ENCODE assay signal across 12 cellular contexts in genomic region chr2:131331000-131331399, GRCh38. TPM values are rescaled to one million over a fixed set of nuclear protein-coding genes. Genes with fewer than 3 reads are reported as not detected.
A peak's percentile ranks its signal among the peaks of the same experiment; 100 is the strongest.
DNase-seq lines count a peak whose midpoint lies in the region; ATAC-seq and TF ChIP-seq lines count a peak whose summit lies in the region.
"Not testable (repeated sequence)": the region's sequence is repeated elsewhere in the genome, so short reads cannot be mapped to it uniquely, and the experiment has no call there.
"Had no signal": no experiment of that assay in that cellular context is flagged by ENCODE, and none has a peak within 500 bp of the region (broad histone marks: within the 10 kb centered on the region; RNA-seq: fewer than 3 reads in every experiment).

No MANE protein-coding gene starts in this region.

- not testable (repeated sequence) for H3K4ac ChIP-seq in neuronal stem cell (ENCODE audit: low read length)

- H2AFZ ChIP-seq in neuronal stem cell (ENCODE audit: low read length) = not testable (repeated sequence)

- DNase-seq in DMS53 (lab: John Stamatoyannopoulos, UW) = peak; percentile 53
- peak; percentile 28 for DNase-seq in NCI-H1105 (lab: John Stamatoyannopoulos, UW)
- DNase-seq in NT2/D1 (ENCODE audit: low read depth, low spot score) = peak; percentile 13
- DNase-seq in activated T-cell treated with anti-CD3 and anti-CD28 coated beads, Interleukin-2, amount 50 U/mL, for 4 hours; stimulated activated naive B cell treated with anti-CD40 and anti-IgM and Interleukin-4, amounts not matched to agents 10 μg/mL and 1 μg/mL and 100 μg/mL, for 72 hours: not testable (repeated sequence)
- peak; percentile 13 for DNase-seq in epithelial cell of esophagus (ENCODE audit: low read depth)
- peak; percentile 15 for DNase-seq in neuronal stem cell (ENCODE audit: low spot score)

- H3K4me2 ChIP-seq in neuronal stem cell (ENCODE audit: insufficient read depth, low read length, poor library complexity, severe bottlenecking) = not testable (repeated sequence)

- H4K91ac ChIP-seq in neuronal stem cell (ENCODE audit: low read depth, low read length, poor library complexity) = not testable (repeated sequence)

- not testable (repeated sequence) for H4K8ac ChIP-seq in neuronal stem cell (ENCODE audit: low read depth, low read length)

- not testable (repeated sequence) for H2BK5ac ChIP-seq in neuronal stem cell (ENCODE audit: low read length)

- H2BK15ac ChIP-seq in neuronal stem cell (ENCODE audit: low read length) = not testable (repeated sequence)

- not testable (repeated sequence) for H3K18ac ChIP-seq in neuronal stem cell (ENCODE audit: low read length)

- H3K4me1 ChIP-seq in NT2/D1 (ENCODE audit: insufficient read depth, insufficient read length); iPS-20b (ENCODE audit: insufficient read depth, low read length); neuronal stem cell (ENCODE audit: control insufficient read depth in 2 of 2, insufficient read depth in 1 of 2, low read depth in 1 of 2, low read length in 2 of 2): not testable (repeated sequence)

- not testable (repeated sequence) for H3K27ac Mint-ChIP-seq in stimulated activated naive B cell treated with anti-CD40 and anti-IgM and Interleukin-4, amounts not matched to agents 10 μg/mL and 1 μg/mL and 100 μg/mL, for 72 hours

- H3K9me3 Mint-ChIP-seq in activated T-cell treated with anti-CD3 and anti-CD28 coated beads, Interleukin-2, amount 50 U/mL, for 4 hours; stimulated activated naive B cell treated with anti-CD40 and anti-IgM and Interleukin-4, amounts not matched to agents 10 μg/mL and 1 μg/mL and 100 μg/mL, for 72 hours: not testable (repeated sequence)

- H3K79me1 ChIP-seq in neuronal stem cell (ENCODE audit: low read depth, low read length) = not testable (repeated sequence)

- not testable (repeated sequence) for H3K4me1 Mint-ChIP-seq in activated T-cell treated with anti-CD3 and anti-CD28 coated beads, Interleukin-2, amount 50 U/mL, for 4 hours (ENCODE audit: low read depth); stimulated activated naive B cell treated with anti-CD40 and anti-IgM and Interleukin-4, amounts not matched to agents 10 μg/mL and 1 μg/mL and 100 μg/mL, for 72 hours

- H3K27me3 ChIP-seq in NT2/D1 (ENCODE audit: insufficient read depth, insufficient read length) (peaks cover 13% of the 10 kb centered on the region), iPS-20b (ENCODE audit: insufficient read depth, low read length) (peaks cover 18% of the 10 kb centered on the region), neuronal stem cell (ENCODE audit: control insufficient read depth in 3 of 3, insufficient read depth in 3 of 3, low read depth in 1 of 3, low read length in 3 of 3) (peaks cover 0 to 22% (median 0%) of the 10 kb centered on the region in 3 experiments)

- not testable (repeated sequence) for H2BK120ac ChIP-seq in neuronal stem cell (ENCODE audit: low read depth, low read length)

- no CpG with 5 or more reads among the region's 43 CpGs for WGBS in neuronal stem cell (ENCODE audit: extremely low coverage in 2 of 2, insufficient read length in 2 of 2, insufficient replicate concordance in 1 of 2), 2 donors

- not testable (repeated sequence) for H3K14ac ChIP-seq in neuronal stem cell (ENCODE audit: low read length)

- H3K23ac ChIP-seq in neuronal stem cell (ENCODE audit: low read depth, low read length, poor library complexity) = not testable (repeated sequence)

- not testable (repeated sequence) for H3K9me3 ChIP-seq in NT2/D1 (ENCODE audit: insufficient read depth, low read length); iPS-20b (ENCODE audit: insufficient read depth, low read depth, low read length); neuronal stem cell (replicated peaks in 1 of 2; ENCODE audit: control insufficient read depth in 2 of 2, insufficient read depth in 1 of 2, low read depth in 1 of 2, low read length in 2 of 2)

- ATAC-seq in activated T-cell treated with anti-CD3 and anti-CD28 coated beads, Interleukin-2, amount 50 U/mL, for 4 hours = peak; percentile 40 to 48
- peak; percentile 27 to 33 for ATAC-seq in stimulated activated naive B cell treated with anti-CD40 and anti-IgM and Interleukin-4, amounts not matched to agents 10 μg/mL and 1 μg/mL and 100 μg/mL, for 72 hours (replicated peaks)

- not testable (repeated sequence) for H3K4me3 Mint-ChIP-seq in activated T-cell treated with anti-CD3 and anti-CD28 coated beads, Interleukin-2, amount 50 U/mL, for 4 hours; stimulated activated naive B cell treated with anti-CD40 and anti-IgM and Interleukin-4, amounts not matched to agents 10 μg/mL and 1 μg/mL and 100 μg/mL, for 72 hours

- not testable (repeated sequence) for H3K9ac ChIP-seq in NT2/D1 (ENCODE audit: insufficient read length, low read depth); iPS-20b (ENCODE audit: low read depth, low read length); neuronal stem cell (ENCODE audit: low read depth, low read length, poor library complexity)

- H2AK5ac ChIP-seq in neuronal stem cell (ENCODE audit: low read depth, low read length) = not testable (repeated sequence)

- not testable (repeated sequence) for TF ChIP-seq CTCF in epithelial cell of esophagus (IDR thresholded peaks at IDR 0.05; ENCODE audit: insufficient read depth, low read depth, low read length, missing control alignments)

- not testable (repeated sequence) for H3K4me3 ChIP-seq in NT2/D1 (ENCODE audit: insufficient read length, low read depth); epithelial cell of esophagus (ENCODE audit: low read length); neuronal stem cell (ENCODE audit: low read length in 2 of 2)
- peak overlapping the region; percentile 33; the same call in 1 of the 2 replicates for H3K4me3 ChIP-seq in iPS-20b (ENCODE audit: low read length)

- H3K36me3 ChIP-seq in NT2/D1 (ENCODE audit: insufficient read depth, insufficient read length, low read length); iPS-20b (ENCODE audit: insufficient read depth, low read depth, low read length); neuronal stem cell (replicated peaks in 1 of 2; ENCODE audit: control insufficient read depth in 2 of 2, insufficient read depth in 2 of 2, low read length in 2 of 2): not testable (repeated sequence)

- H3K27me3 Mint-ChIP-seq in activated T-cell treated with anti-CD3 and anti-CD28 coated beads, Interleukin-2, amount 50 U/mL, for 4 hours (ENCODE audit: low read depth) = peaks cover 24% of the 10 kb centered on the region
- peaks cover 20 to 24% of the 10 kb centered on the region in 2 donors for H3K27me3 Mint-ChIP-seq in stimulated activated naive B cell treated with anti-CD40 and anti-IgM and Interleukin-4, amounts not matched to agents 10 μg/mL and 1 μg/mL and 100 μg/mL, for 72 hours

- not testable (repeated sequence) for H3K36me3 Mint-ChIP-seq in activated T-cell treated with anti-CD3 and anti-CD28 coated beads, Interleukin-2, amount 50 U/mL, for 4 hours (ENCODE audit: insufficient read depth); stimulated activated naive B cell treated with anti-CD40 and anti-IgM and Interleukin-4, amounts not matched to agents 10 μg/mL and 1 μg/mL and 100 μg/mL, for 72 hours

- H3K27ac ChIP-seq in iPS-20b (ENCODE audit: low read length); neuronal stem cell (replicated peaks; ENCODE audit: low read length): not testable (repeated sequence)

- H2BK12ac ChIP-seq in neuronal stem cell (ENCODE audit: low read length) = not testable (repeated sequence)

RNA-seq across cellular contexts. Expression of gene RAB6D, which starts 33.0 kb away (rescaled TPM):
- under 1 TPM in 1 of 3 donors, not detected in 2; 0.05 TPM for total RNA-seq in activated T-cell treated with anti-CD3 and anti-CD28 coated beads, Interleukin-2, amount 50 U/mL, for 4 hours
- 0.04 TPM for polyA plus RNA-seq in neuronal stem cell (2013, experiment 1 of 2)
- polyA plus RNA-seq in neuronal stem cell (2013, experiment 2 of 2) = 0.01 TPM
- total RNA-seq: G401; naive thymus-derived CD4-positive, alpha-beta T cell; RPMI7951 had no signal
- polyA plus RNA-seq: BJ; naive thymus-derived CD4-positive, alpha-beta T cell had no signal
